In genomic region chr3:118101891-118102290, GRCh38 we compare ENCODE assay signal across 15 cellular contexts.
DNase-seq lines count a peak whose midpoint lies in the region; ATAC-seq, FAIRE-seq and TF ChIP-seq lines count a peak whose summit lies in the region.
"Had no signal": no experiment of that assay in that cellular context is flagged by ENCODE, and none has a peak within 500 bp of the region (broad histone marks: within the 10 kb centered on the region; RNA-seq: fewer than 3 reads in every experiment).

No MANE protein-coding gene starts in this region.

- FAIRE-seq in bronchial epithelial cell (lab: Jason Lieb, UNC): no peak
- FAIRE-seq: A204.1, H54, HepG2, HTR-8/SVneo had no signal

- no peak for TF ChIP-seq CTCF in bronchial epithelial cell (IDR thresholded peaks at IDR 0.05; ENCODE audit: insufficient read depth, low read length, severe bottlenecking)

- no peak overlapping the region for H3K4me3 ChIP-seq in bronchial epithelial cell (ENCODE audit: low read depth, low read length)

- ATAC-seq in HG03025 (IDR thresholded peaks at IDR 0.05; ENCODE audit: low FRiP score, unreplicated experiment) (no peak), HG03095 (IDR thresholded peaks at IDR 0.05; ENCODE audit: unreplicated experiment) (no peak)
- ATAC-seq: CD8-positive, alpha-beta T cell; HCT116; HepG2 had no signal

- no peaks in the 10 kb centered on the region for H3K36me3 ChIP-seq in bronchial epithelial cell (ENCODE audit: control insufficient read depth, insufficient read depth, low read length)

- DNase-seq in COLO668 (lab: John Stamatoyannopoulos, UW; ENCODE audit: unreplicated experiment) (peak; percentile 4), HPDE6-E6E7 (ENCODE audit: extremely low spot score) (peak; percentile 20), bronchial epithelial cell (ENCODE audit: low read depth) (peak; percentile 79), foreskin melanocyte (peak; percentile 1), NCI-H82 (lab: John Stamatoyannopoulos, UW) (no peak)
- DNase-seq: Caco-2; CD8-positive, alpha-beta T cell; GF-D8 had no signal

- H3K27me3 ChIP-seq in bronchial epithelial cell (ENCODE audit: control insufficient read depth, insufficient read depth, low read length): no peaks in the 10 kb centered on the region
